In genomic region chr10:18400201-18400910, GRCh38 we compare ENCODE assay signal across 8 cellular contexts.
DNase-seq lines count a peak whose midpoint lies in the region; ATAC-seq and TF ChIP-seq lines count a peak whose summit lies in the region.

No MANE protein-coding gene starts in this region.

- no peak for TF ChIP-seq POLR2A in sigmoid colon (IDR thresholded peaks at IDR 0.05)

- intact Hi-C loops in sigmoid colon (cut with DNase I): no loop called here

- H3K27me3 ChIP-seq in GM06990 (replicated peaks; ENCODE audit: control insufficient read depth, insufficient read depth, low read length) (no peaks in the 10 kb centered on the region), ectodermal cell (ENCODE audit: control insufficient read depth, insufficient read depth, low read length, poor library complexity, severe bottlenecking) (peaks cover 28% of the 10 kb centered on the region), parathyroid adenoma (ENCODE audit: control insufficient read depth, insufficient read depth, low read length) (no peaks in the 10 kb centered on the region), sigmoid colon (no peaks in the 10 kb centered on the region)

- no peak for TF ChIP-seq EP300 in sigmoid colon (IDR thresholded peaks at IDR 0.05)

- no peak overlapping the region for H2AFZ ChIP-seq in parathyroid adenoma

- H3K79me2 ChIP-seq in parathyroid adenoma: no peaks in the 10 kb centered on the region

- ATAC-seq in GM21515 (IDR thresholded peaks at IDR 0.05; ENCODE audit: unreplicated experiment) (peak; percentile 43), GM19035 (IDR thresholded peaks at IDR 0.05; ENCODE audit: unreplicated experiment) (no peak)

- H3K9me3 ChIP-seq in ectodermal cell (ENCODE audit: control insufficient read depth, low read length) (no peaks in the 10 kb centered on the region), parathyroid adenoma (ENCODE audit: control insufficient read depth, low read length) (no peaks in the 10 kb centered on the region), sigmoid colon (no peaks in the 10 kb centered on the region)

- TF ChIP-seq CTCF in GM06990 (IDR thresholded peaks at IDR 0.05; ENCODE audit: insufficient read depth, low read length, poor library complexity, severe bottlenecking): no peak
- TF ChIP-seq CTCF in parathyroid adenoma (IDR thresholded peaks at IDR 0.05): no peak
- no peak for TF ChIP-seq CTCF in sigmoid colon (IDR thresholded peaks at IDR 0.05)

- 15 to 18% methylated on average over 16 of the region's 18 CpGs for WGBS in ectodermal cell, 2 experiments
- WGBS in sigmoid colon, 2 donors: 2 to 15% methylated on average over 18 of the region's 18 CpGs

- H3K36me3 ChIP-seq in GM06990 (ENCODE audit: control insufficient read depth, insufficient read depth, low read length): no peaks in the 10 kb centered on the region
- no peaks in the 10 kb centered on the region for H3K36me3 ChIP-seq in ectodermal cell (ENCODE audit: control insufficient read depth, insufficient read depth, low read length)
- no peaks in the 10 kb centered on the region for H3K36me3 ChIP-seq in parathyroid adenoma (ENCODE audit: control insufficient read depth, insufficient read depth, low read length)
- H3K36me3 ChIP-seq in sigmoid colon: no peaks in the 10 kb centered on the region

- DNase-seq in GM06990 (ENCODE audit: extremely low read depth, insufficient read length): peak; percentile 9
- peak; percentile 71 to 82 for DNase-seq in NCI-H526 (lab: John Stamatoyannopoulos, UW)
- no peak for DNase-seq in sigmoid colon
- no peak for DNase-seq in HuH-7.5 (ENCODE audit: low spot score)

- no peak overlapping the region for H3K9ac ChIP-seq in parathyroid adenoma

- peak overlapping the region; percentile 57 for H3K4me2 ChIP-seq in parathyroid adenoma (ENCODE audit: low read length)

- H3K4me1 ChIP-seq in ectodermal cell (ENCODE audit: control insufficient read depth, insufficient read depth, low read length) (no peaks in the 10 kb centered on the region), parathyroid adenoma (no peaks in the 10 kb centered on the region), sigmoid colon (peaks cover 0 to 21% (median 11%) of the 10 kb centered on the region in 4 donors)

- no peak overlapping the region for H3K4me3 ChIP-seq in GM06990 (replicated peaks; ENCODE audit: low read depth, low read length)
- H3K4me3 ChIP-seq in ectodermal cell (ENCODE audit: insufficient read depth, low read depth, low read length): peak overlapping the region; percentile 28
- H3K4me3 ChIP-seq in parathyroid adenoma (ENCODE audit: low read depth, low read length): peak overlapping the region; percentile 13
- H3K4me3 ChIP-seq in sigmoid colon: peak overlapping the region in 2 of 4 donors; percentile 11

- H3K27ac ChIP-seq in ectodermal cell (ENCODE audit: insufficient read depth, low read depth, low read length, poor library complexity, severe bottlenecking): no peak overlapping the region
- no peak overlapping the region for H3K27ac ChIP-seq in parathyroid adenoma
- H3K27ac ChIP-seq in sigmoid colon: no peak overlapping the region

Comparison
In these comparisons a context has a peak if more than half of its experiments do, and no peak if none do; other contexts are left out.
1. DNase-seq: peak in GM06990 (single experiment) and NCI-H526 (2 of 2); none in sigmoid colon (single experiment) and HuH-7.5 (single experiment).